10 cellular contexts compared by ENCODE assay signal in the genomic region with DNA sequence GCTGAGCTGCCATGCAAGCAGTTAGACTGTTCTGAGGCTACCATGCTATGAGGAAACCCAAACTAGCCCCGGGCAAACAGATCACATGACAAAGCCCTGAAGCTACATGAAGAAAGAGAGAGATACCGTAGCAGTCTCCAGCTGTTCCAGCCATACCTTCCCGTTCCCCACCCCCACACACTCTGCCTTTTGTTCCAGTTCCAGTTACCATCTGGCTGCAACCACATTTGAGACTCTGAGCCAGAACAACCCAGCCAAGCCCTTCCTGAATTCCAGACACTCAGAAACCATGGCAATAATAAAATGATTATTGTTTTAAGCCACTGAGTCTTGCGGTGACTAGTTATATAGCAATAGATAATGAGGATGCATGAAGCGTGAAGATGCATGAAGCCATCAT. TPM values are rescaled to one million over a fixed set of nuclear protein-coding genes. Genes with fewer than 3 reads are reported as not detected.
DNase-seq lines count a peak whose midpoint lies in the region; ATAC-seq and TF ChIP-seq lines count a peak whose summit lies in the region.
"Had no signal": no experiment of that assay in that cellular context is flagged by ENCODE, and none has a peak within 500 bp of the region (broad histone marks: within the 10 kb centered on the region; RNA-seq: fewer than 3 reads in every experiment).

No MANE protein-coding gene starts in this region.

- H3K4me3 ChIP-seq in SK-N-MC = peak overlapping the region; percentile 22
- no peak overlapping the region for H3K4me3 ChIP-seq in cardiac muscle cell
- H3K4me3 ChIP-seq in thoracic aorta = no peak overlapping the region
- no peak overlapping the region for H3K4me3 ChIP-seq in CD8-positive, alpha-beta T cell (ENCODE audit: low read depth, low read length)

- no peak overlapping the region for H3K4me3 Mint-ChIP-seq in CD8-positive, alpha-beta T cell

- POLR2A ChIA-PET in CD8-positive, alpha-beta T cell (lab: Charles Lee) = no interaction called here

- no peaks in the 10 kb centered on the region; the same call in 1 of the 2 replicates for H3K9me3 ChIP-seq in SK-N-MC (ENCODE audit: low read depth, low read length)
- H3K9me3 ChIP-seq in cardiac muscle cell (ENCODE audit: low read depth) = no peaks in the 10 kb centered on the region
- H3K9me3 ChIP-seq in thoracic aorta = peaks cover 3% of the 10 kb centered on the region
- no peaks in the 10 kb centered on the region for H3K9me3 ChIP-seq in CD8-positive, alpha-beta T cell (ENCODE audit: low read length)
- H3K9me3 ChIP-seq: neutrophil had no signal

- no peaks in the 10 kb centered on the region for H3K36me3 ChIP-seq in SK-N-MC (ENCODE audit: insufficient read depth, low read length)
- H3K36me3 ChIP-seq in cardiac muscle cell = no peaks in the 10 kb centered on the region
- H3K36me3 ChIP-seq in thoracic aorta = no peaks in the 10 kb centered on the region
- no peaks in the 10 kb centered on the region for H3K36me3 ChIP-seq in CD8-positive, alpha-beta T cell (ENCODE audit: insufficient read depth, low read length)
- H3K36me3 ChIP-seq: neutrophil had no signal

- TF ChIP-seq CTCF in cardiac muscle cell (IDR thresholded peaks at IDR 0.05; ENCODE audit: low read depth, low read length) = no peak
- no peak for TF ChIP-seq CTCF in thoracic aorta (IDR thresholded peaks at IDR 0.05)
- TF ChIP-seq CTCF in CD8-positive, alpha-beta T cell (IDR thresholded peaks at IDR 0.05) = no peak

- peak; percentile 37 for ATAC-seq in thoracic aorta (ENCODE audit: insufficient number of reproducible peaks, low FRiP score, low read depth)
- ATAC-seq in CD8-positive, alpha-beta T cell = no peak

- peaks cover 10% of the 10 kb centered on the region for H3K27me3 Mint-ChIP-seq in CD8-positive, alpha-beta T cell (ENCODE audit: low read depth)

- CTCF ChIA-PET in CD8-positive, alpha-beta T cell (lab: Charles Lee) = no interaction called here

- no peaks in the 10 kb centered on the region for H3K27me3 ChIP-seq in cardiac muscle cell
- no peaks in the 10 kb centered on the region for H3K27me3 ChIP-seq in thoracic aorta (replicated peaks; ENCODE audit: insufficient read depth)
- no peaks in the 10 kb centered on the region for H3K27me3 ChIP-seq in CD8-positive, alpha-beta T cell (ENCODE audit: insufficient read depth, low read length)
- H3K27me3 ChIP-seq: neutrophil had no signal

- no peaks in the 10 kb centered on the region for H3K36me3 Mint-ChIP-seq in CD8-positive, alpha-beta T cell

- H3K9me3 Mint-ChIP-seq in CD8-positive, alpha-beta T cell = peaks cover 4% of the 10 kb centered on the region

- intact Hi-C loops in CD8-positive, alpha-beta T cell (cut with DNase I, micrococcal nuclease) = no loop called here

- no peaks in the 10 kb centered on the region for H3K4me1 Mint-ChIP-seq in CD8-positive, alpha-beta T cell (ENCODE audit: low read depth)

- H3K9ac ChIP-seq in SK-N-MC (ENCODE audit: insufficient read length) = no peak overlapping the region

- no peak overlapping the region for H3K27ac Mint-ChIP-seq in CD8-positive, alpha-beta T cell

- DNase-seq in DMS153 (lab: John Stamatoyannopoulos, UW) (peak; percentile 29), DMS153 treated with DMSO at 0.1 percent for 48 hours (lab: John Stamatoyannopoulos, UW; ENCODE audit: unreplicated experiment) (no peak), SK-N-MC (ENCODE audit: low read depth, low spot score) (peak; percentile 81), cardiac muscle cell (ENCODE audit: low read depth in 1 of 2, low spot score in 1 of 2) (peak in 1 of 2 donors; percentile 95), thoracic aorta (ENCODE audit: low spot score) (no peak), NCI-H2227 treated with DMSO at 0.1 percent for 48 hours (lab: John Stamatoyannopoulos, UW) (no peak), cortex of kidney (lab: John Stamatoyannopoulos, UW) (no peak)
- no peak for DNase-seq in CD8-positive, alpha-beta T cell

- H3K4me1 ChIP-seq in cardiac muscle cell (ENCODE audit: low read depth) = peaks cover 33% of the 10 kb centered on the region
- peaks cover 23 to 29% of the 10 kb centered on the region in 2 donors for H3K4me1 ChIP-seq in thoracic aorta (ENCODE audit: control insufficient read depth in 1 of 2, low read depth in 2 of 2)
- no peaks in the 10 kb centered on the region for H3K4me1 ChIP-seq in CD8-positive, alpha-beta T cell (ENCODE audit: insufficient read depth, low read length)

- H3K27ac ChIP-seq in SK-N-MC (peak overlapping the region; percentile 63), cardiac muscle cell (peak overlapping the region; percentile 93), thoracic aorta (peak overlapping the region in 1 of 2 donors; percentile 64)
- no peak overlapping the region for H3K27ac ChIP-seq in CD8-positive, alpha-beta T cell (ENCODE audit: low read depth, low read length)
- H3K27ac ChIP-seq: 22Rv1, neutrophil had no signal

RNA-seq across cellular contexts. Expression of a gene that starts 28.3 kb away (rescaled TPM):
- total RNA-seq in cardiac muscle cell (33.8 and 42.4 TPM in 2 replicates), thoracic aorta (100 to 1,000 TPM in 1 of 2 donors, 10 to 100 TPM in 1; 60.9 to 121 TPM)
- 18.4 and 19.9 TPM in 2 replicates for polyA plus RNA-seq in cardiac muscle cell
- total RNA-seq in CD8-positive, alpha-beta T cell = not detected

Comparison
In these comparisons a context has a peak if more than half of its experiments do, and no peak if none do; other contexts are left out.
1. DNase-seq: peak in DMS153 (single experiment) and SK-N-MC (single experiment); none in DMS153 treated with DMSO at 0.1 percent for 48 hours (single experiment), thoracic aorta (single experiment), CD8-positive, alpha-beta T cell (0 of 7), NCI-H2227 treated with DMSO at 0.1 percent for 48 hours (single experiment) and cortex of kidney (single experiment).
2. RNA of a gene that starts 28.3 kb away (total RNA-seq): 60.9 to 121 TPM in thoracic aorta and 33.8 to 42.4 TPM in cardiac muscle cell; not detected in CD8-positive, alpha-beta T cell; every median in the first group is over 10 times any median in the second.